In the genomic region with DNA sequence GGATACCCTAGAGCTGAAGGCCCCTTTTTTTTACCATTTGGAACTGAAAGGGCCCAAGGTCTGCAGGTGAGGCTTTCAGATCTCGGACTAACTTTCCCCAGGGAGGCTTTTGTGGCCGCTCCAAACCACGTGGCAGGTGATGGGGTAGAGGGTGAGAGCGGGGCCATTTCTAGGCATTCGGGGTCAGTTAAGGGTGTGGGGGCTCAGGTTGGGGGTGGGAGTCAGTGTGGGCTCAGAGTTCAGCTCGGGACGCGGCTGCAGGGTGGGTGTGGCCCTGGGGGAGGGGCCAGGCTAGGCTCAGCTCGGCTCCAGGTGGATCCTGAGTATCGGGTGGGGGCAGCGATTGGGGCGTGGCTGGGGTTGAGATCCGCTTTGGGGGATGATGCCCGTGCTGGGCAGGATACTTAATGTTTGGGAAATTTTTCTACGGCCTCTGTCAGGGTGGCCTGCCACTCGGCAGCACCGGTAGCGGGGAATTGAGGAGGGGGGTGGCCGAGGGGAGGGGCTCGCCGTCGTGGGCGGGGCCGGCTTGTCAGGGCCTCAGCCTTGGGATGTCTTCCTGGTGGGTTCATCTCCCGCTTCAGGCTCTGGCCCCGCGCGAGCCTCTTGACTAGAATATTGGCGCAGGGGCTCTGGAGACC, we compare ENCODE assay signal across 8 cellular contexts. TPM values are rescaled to one million over a fixed set of nuclear protein-coding genes. Genes with fewer than 3 reads are reported as not detected.
A peak's percentile ranks its signal among the peaks of the same experiment; 100 is the strongest.
DNase-seq lines count a peak whose midpoint lies in the region; ATAC-seq and TF ChIP-seq lines count a peak whose summit lies in the region.

No MANE protein-coding gene starts in this region.

- no peaks in the 10 kb centered on the region for H3K4me1 ChIP-seq in fibroblast of lung (ENCODE audit: control insufficient read depth, extremely low read depth, insufficient read depth, low read length)
- H3K4me1 ChIP-seq in psoas muscle, result peaks cover 57% of the 10 kb centered on the region

- WGBS in psoas muscle, 3 donors, result 35 to 50% (median 38%) methylated on average over 28 to 29 of the region's 29 CpGs

- H3K27me3 ChIP-seq in fibroblast of lung (ENCODE audit: control insufficient read depth, insufficient read depth, low read length) (no peaks in the 10 kb centered on the region), psoas muscle (ENCODE audit: insufficient read depth in 3 of 3, low read length in 2 of 3) (no peaks in the 10 kb centered on the region)

- ATAC-seq in psoas muscle (no peak), GM19452 (IDR thresholded peaks at IDR 0.05; ENCODE audit: unreplicated experiment) (no peak)

- H3K4me3 ChIP-seq in fibroblast of lung (replicated peaks in 1 of 4; ENCODE audit: control extremely low read depth in 1 of 4, insufficient read depth in 1 of 4, low read depth in 3 of 4, low read length in 4 of 4) (peak overlapping the region; percentile 79 to 90 (median 82)), psoas muscle (peak overlapping the region; percentile 79)

- DNase-seq in activated CD4-positive, alpha-beta T cell treated with anti-CD3 and anti-CD28 coated beads for 48 hours, result peak; percentile 49
- DNase-seq in activated CD4-positive, alpha-beta T cell treated with anti-CD3 and anti-CD28 coated beads, Interleukin-2, amount 50 U/mL, for 4 hours, result no peak
- DNase-seq in fibroblast of lung (ENCODE audit: low read depth in 2 of 2) (no peak), psoas muscle (peak in 1 of 2 donors; percentile 60), GM03348 (ENCODE audit: low spot score) (no peak), NCI-H146 (lab: John Stamatoyannopoulos, UW) (no peak)

- intact Hi-C loops in psoas muscle (cut with DNase I), result loop anchor here in 1 of 2 donors (5.0 kb wide), 2 partner anchors 63 to 337 kb away; partner anchors contain the start of gene MTMR10

- peaks cover 57% of the 10 kb centered on the region for H3K79me2 ChIP-seq in fibroblast of lung (ENCODE audit: control insufficient read depth, insufficient read depth, low read length)

- no peaks in the 10 kb centered on the region for H3K9me3 ChIP-seq in fibroblast of lung (ENCODE audit: control insufficient read depth, insufficient read depth, low read depth, low read length)
- no peaks in the 10 kb centered on the region for H3K9me3 ChIP-seq in psoas muscle

- H4K20me1 ChIP-seq in fibroblast of lung (ENCODE audit: control insufficient read depth, extremely low read depth, insufficient read depth, low read length), result no peaks in the 10 kb centered on the region

- H3K9ac ChIP-seq in fibroblast of lung (ENCODE audit: insufficient read depth, low read length), result peak overlapping the region; percentile 88

- H3K36me3 ChIP-seq in fibroblast of lung (ENCODE audit: control insufficient read depth, insufficient read depth, low read length) (no peaks in the 10 kb centered on the region), psoas muscle (ENCODE audit: insufficient read depth in 1 of 2, low read depth in 1 of 2) (no peaks in the 10 kb centered on the region)

- no peak overlapping the region for H2AFZ ChIP-seq in fibroblast of lung (ENCODE audit: low read length)

- TF ChIP-seq CTCF in VCaP (conservative IDR thresholded peaks at IDR 0.05) (no peak), fibroblast of lung (conservative IDR thresholded peaks at IDR 0.05 in 1 of 2, IDR thresholded peaks at IDR 0.05 in 1 of 2; ENCODE audit: low read depth in 1 of 2, low read length in 2 of 2) (no peak), psoas muscle (IDR thresholded peaks at IDR 0.05) (no peak)

- H3K27ac ChIP-seq in VCaP (peak overlapping the region; percentile 96), fibroblast of lung (ENCODE audit: insufficient read depth, low read length) (peak overlapping the region; percentile 74), psoas muscle (peak overlapping the region; percentile 97)

- peak overlapping the region; percentile 94 for H3K4me2 ChIP-seq in fibroblast of lung (ENCODE audit: extremely low read depth, insufficient read depth, low read length)

RNA-seq across cellular contexts. Expression of gene KLF13, which starts 2.5 kb away (rescaled TPM):
- total RNA-seq in fibroblast of lung (28.5 and 39.6 TPM in 2 replicates), psoas muscle (10 to 100 TPM; 11.9 to 45.6 (median 25.2) TPM)
- polyA plus RNA-seq in fibroblast of lung (29.5 and 42.9 TPM in 2 replicates), psoas muscle (10 to 100 TPM; 14.5 to 29.0 (median 20.4) TPM)
- 43.9 and 48.6 TPM in 2 replicates for polyA plus RNA-seq in fibroblast of lung (2012)
- 50.3 and 57.3 TPM in 2 replicates for polyA minus RNA-seq in fibroblast of lung (ENCODE audit: low replicate concordance)
